Comparison of ENCODE assay signal across 1 cellular context in the genomic region with DNA sequence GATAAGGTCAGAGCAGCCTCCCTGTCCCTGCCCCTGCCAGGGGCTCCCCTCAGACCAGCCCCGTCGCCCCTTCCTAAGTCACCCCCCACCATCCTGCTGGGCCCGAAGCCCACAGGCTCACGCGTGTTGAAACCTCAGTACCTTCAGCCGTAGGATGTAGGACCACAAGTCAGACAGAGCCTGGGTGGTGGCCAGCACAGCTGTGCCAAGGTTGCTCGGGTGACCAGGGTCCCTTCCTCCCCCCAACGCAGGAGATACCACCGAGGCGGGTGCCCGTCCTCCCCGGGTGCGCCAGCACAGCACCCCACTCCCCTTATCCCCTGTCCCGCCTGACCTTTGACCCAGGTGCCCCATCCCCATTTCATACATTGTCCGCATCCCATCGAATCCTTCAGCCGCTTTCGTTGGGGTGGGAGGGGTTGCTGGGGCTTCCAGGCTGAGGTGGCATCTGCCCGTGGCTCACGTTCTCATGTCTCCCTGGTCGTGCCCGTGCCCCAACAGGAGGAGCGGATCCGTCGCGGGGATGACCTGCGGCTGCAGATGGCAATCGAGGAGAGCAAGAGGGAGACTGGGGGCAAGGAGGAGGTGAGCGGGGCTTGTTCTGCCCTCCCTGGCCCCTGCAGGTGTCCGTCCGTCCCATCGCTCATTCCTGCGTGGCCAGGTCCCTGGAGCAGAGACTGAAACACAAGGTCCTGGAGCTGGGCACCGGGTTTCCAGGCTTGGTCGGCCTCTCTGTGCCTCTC.
TF ChIP-seq lines count a peak whose summit lies in the region.

No MANE protein-coding gene starts in this region.

TF ChIP-seq in GM12878, 131 proteins besides CTCF, POLR2A, EP300 and RAD21:
- no peak for TF ChIP-seq CBX5 (IDR thresholded peaks at IDR 0.05; ENCODE audit: low read depth)
- no peak for TF ChIP-seq TCF7 (IDR thresholded peaks at IDR 0.05; ENCODE audit: borderline replicate concordance)
- TF ChIP-seq NFYA (IDR thresholded peaks at IDR 0.05; ENCODE audit: borderline replicate concordance, low read depth, low read length): no peak
- TF ChIP-seq POLR2AphosphoS2 (IDR thresholded peaks at IDR 0.05; ENCODE audit: low read depth, low read length): no peak
- no peak for TF ChIP-seq MYC (IDR thresholded peaks at IDR 0.05; ENCODE audit: insufficient read depth, insufficient read length, insufficient replicate concordance, low read length, severe bottlenecking)
- TF ChIP-seq, protein P1, sequence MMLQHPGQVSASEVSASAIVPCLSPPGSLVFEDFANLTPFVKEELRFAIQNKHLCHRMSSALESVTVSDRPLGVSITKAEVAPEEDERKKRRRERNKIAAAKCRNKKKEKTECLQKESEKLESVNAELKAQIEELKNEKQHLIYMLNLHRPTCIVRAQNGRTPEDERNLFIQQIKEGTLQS (IDR thresholded peaks at IDR 0.05; ENCODE audit: borderline replicate concordance, extremely low read depth, low read depth, low read length): no peak
TF ChIP-seq in GM12878: peak in this region for 0.
